Comparison of ENCODE assay signal across 1 cellular context in the genomic region with DNA sequence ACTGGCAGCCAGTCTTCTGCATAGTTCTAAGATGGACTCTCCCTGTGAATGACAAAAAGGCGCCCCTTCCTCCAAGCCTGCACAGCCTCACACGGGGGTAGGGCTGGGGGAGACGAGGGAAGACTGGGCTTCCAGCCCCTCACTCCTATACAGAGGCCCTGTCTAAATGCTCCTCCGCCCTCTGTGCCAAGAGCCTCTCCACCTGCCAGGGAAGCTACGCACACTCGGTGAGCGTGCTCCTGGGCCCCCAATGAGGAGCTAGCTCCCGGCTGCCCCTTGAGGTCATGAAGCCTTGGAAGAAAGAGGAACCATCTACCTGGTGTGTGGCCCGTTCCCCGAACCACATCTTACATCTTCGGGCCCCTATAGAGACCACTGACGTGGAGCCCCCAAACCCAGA.
TF ChIP-seq lines count a peak whose summit lies in the region.

No MANE protein-coding gene starts in this region.

TF ChIP-seq in WTC11, 78 proteins besides CTCF, POLR2A, EP300 and RAD21 (continued from another document):
- TF ChIP-seq, protein P1, sequence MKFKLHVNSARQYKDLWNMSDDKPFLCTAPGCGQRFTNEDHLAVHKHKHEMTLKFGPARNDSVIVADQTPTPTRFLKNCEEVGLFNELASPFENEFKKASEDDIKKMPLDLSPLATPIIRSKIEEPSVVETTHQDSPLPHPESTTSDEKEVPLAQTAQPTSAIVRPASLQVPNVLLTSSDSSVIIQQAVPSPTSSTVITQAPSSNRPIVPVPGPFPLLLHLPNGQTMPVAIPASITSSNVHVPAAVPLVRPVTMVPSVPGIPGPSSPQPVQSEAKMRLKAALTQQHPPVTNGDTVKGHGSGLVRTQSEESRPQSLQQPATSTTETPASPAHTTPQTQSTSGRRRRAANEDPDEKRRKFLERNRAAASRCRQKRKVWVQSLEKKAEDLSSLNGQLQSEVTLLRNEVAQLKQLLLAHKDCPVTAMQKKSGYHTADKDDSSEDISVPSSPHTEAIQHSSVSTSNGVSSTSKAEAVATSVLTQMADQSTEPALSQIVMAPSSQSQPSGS (CRISPR knock-in tag; IDR thresholded peaks at IDR 0.05; ENCODE audit: borderline replicate concordance, low read depth) = no peak
- TF ChIP-seq GRHL2 (CRISPR knock-in tag; IDR thresholded peaks at IDR 0.05; ENCODE audit: insufficient replicate concordance, severe bottlenecking) (no peak), KAT7 (CRISPR knock-in tag; IDR thresholded peaks at IDR 0.05; ENCODE audit: borderline replicate concordance) (no peak), NFYB (CRISPR knock-in tag; conservative IDR thresholded peaks at IDR 0.05; ENCODE audit: low read depth) (no peak), PRRX2 (CRISPR knock-in tag; IDR thresholded peaks at IDR 0.05) (no peak)
- TF ChIP-seq, protein P2, sequence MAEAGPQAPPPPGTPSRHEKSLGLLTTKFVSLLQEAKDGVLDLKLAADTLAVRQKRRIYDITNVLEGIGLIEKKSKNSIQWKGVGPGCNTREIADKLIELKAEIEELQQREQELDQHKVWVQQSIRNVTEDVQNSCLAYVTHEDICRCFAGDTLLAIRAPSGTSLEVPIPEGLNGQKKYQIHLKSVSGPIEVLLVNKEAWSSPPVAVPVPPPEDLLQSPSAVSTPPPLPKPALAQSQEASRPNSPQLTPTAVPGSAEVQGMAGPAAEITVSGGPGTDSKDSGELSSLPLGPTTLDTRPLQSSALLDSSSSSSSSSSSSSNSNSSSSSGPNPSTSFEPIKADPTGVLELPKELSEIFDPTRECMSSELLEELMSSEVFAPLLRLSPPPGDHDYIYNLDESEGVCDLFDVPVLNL (CRISPR knock-in tag; IDR thresholded peaks at IDR 0.05; ENCODE audit: borderline replicate concordance, low read depth) = no peak
- TF ChIP-seq, protein P3, sequence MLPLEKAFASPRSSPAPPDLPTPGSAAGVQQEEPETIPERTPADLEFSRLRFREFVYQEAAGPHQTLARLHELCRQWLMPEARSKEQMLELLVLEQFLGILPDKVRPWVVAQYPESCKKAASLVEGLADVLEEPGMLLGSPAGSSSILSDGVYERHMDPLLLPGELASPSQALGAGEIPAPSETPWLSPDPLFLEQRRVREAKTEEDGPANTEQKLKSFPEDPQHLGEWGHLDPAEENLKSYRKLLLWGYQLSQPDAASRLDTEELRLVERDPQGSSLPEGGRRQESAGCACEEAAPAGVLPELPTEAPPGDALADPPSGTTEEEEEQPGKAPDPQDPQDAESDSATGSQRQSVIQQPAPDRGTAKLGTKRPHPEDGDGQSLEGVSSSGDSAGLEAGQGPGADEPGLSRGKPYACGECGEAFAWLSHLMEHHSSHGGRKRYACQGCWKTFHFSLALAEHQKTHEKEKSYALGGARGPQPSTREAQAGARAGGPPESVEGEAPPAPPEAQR (CRISPR knock-in tag; IDR thresholded peaks at IDR 0.05) = no peak
- TF ChIP-seq, protein P4, sequence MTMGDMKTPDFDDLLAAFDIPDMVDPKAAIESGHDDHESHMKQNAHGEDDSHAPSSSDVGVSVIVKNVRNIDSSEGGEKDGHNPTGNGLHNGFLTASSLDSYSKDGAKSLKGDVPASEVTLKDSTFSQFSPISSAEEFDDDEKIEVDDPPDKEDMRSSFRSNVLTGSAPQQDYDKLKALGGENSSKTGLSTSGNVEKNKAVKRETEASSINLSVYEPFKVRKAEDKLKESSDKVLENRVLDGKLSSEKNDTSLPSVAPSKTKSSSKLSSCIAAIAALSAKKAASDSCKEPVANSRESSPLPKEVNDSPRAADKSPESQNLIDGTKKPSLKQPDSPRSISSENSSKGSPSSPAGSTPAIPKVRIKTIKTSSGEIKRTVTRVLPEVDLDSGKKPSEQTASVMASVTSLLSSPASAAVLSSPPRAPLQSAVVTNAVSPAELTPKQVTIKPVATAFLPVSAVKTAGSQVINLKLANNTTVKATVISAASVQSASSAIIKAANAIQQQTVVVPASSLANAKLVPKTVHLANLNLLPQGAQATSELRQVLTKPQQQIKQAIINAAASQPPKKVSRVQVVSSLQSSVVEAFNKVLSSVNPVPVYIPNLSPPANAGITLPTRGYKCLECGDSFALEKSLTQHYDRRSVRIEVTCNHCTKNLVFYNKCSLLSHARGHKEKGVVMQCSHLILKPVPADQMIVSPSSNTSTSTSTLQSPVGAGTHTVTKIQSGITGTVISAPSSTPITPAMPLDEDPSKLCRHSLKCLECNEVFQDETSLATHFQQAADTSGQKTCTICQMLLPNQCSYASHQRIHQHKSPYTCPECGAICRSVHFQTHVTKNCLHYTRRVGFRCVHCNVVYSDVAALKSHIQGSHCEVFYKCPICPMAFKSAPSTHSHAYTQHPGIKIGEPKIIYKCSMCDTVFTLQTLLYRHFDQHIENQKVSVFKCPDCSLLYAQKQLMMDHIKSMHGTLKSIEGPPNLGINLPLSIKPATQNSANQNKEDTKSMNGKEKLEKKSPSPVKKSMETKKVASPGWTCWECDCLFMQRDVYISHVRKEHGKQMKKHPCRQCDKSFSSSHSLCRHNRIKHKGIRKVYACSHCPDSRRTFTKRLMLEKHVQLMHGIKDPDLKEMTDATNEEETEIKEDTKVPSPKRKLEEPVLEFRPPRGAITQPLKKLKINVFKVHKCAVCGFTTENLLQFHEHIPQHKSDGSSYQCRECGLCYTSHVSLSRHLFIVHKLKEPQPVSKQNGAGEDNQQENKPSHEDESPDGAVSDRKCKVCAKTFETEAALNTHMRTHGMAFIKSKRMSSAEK (CRISPR knock-in tag; IDR thresholded peaks at IDR 0.05; ENCODE audit: borderline replicate concordance) = no peak
